Comparison of ENCODE assay signal across 21 cellular contexts in genomic region chr9:135254176-135255032, GRCh38.
A peak's percentile ranks its signal among the peaks of the same experiment; 100 is the strongest.
DNase-seq lines count a peak whose midpoint lies in the region; ATAC-seq, FAIRE-seq and TF ChIP-seq lines count a peak whose summit lies in the region.
"Had no signal": no experiment of that assay in that cellular context is flagged by ENCODE, and none has a peak within 500 bp of the region (broad histone marks: within the 10 kb centered on the region; RNA-seq: fewer than 3 reads in every experiment).

No MANE protein-coding gene starts in this region.

- no peaks in the 10 kb centered on the region for H3K36me3 ChIP-seq in heart right ventricle
- H3K36me3 ChIP-seq in neuronal stem cell (replicated peaks in 1 of 2; ENCODE audit: control insufficient read depth in 2 of 2, insufficient read depth in 2 of 2, low read length in 2 of 2): no peaks in the 10 kb centered on the region

- no peak for TF ChIP-seq CTCF in heart right ventricle (IDR thresholded peaks at IDR 0.05)
- no peak for TF ChIP-seq CTCF in chondrocyte (IDR thresholded peaks at IDR 0.05)
- TF ChIP-seq CTCF in H9 (conservative IDR thresholded peaks at IDR 0.05): no peak

- H3K56ac ChIP-seq in H9 (ENCODE audit: insufficient read length, low read depth, low read length): no peak overlapping the region

- H3K18ac ChIP-seq in neuronal stem cell (ENCODE audit: low read length) (peak overlapping the region; percentile 92), H9 (ENCODE audit: insufficient read length, low read depth, low read length) (no peak overlapping the region)

- ATAC-seq in Right ventricle myocardium superior (ENCODE audit: poor library complexity) (no peak), heart right ventricle (no peak), HG03457 (IDR thresholded peaks at IDR 0.05; ENCODE audit: unreplicated experiment) (no peak)
- ATAC-seq in stimulated activated memory B cell treated with anti-CD40 and anti-IgM and Interleukin-4, amounts not matched to agents 10 μg/mL and 1 μg/mL and 100 μg/mL, for 72 hours: peak; percentile 10
- ATAC-seq: Panc1 had no signal

- no peak overlapping the region for H4K5ac ChIP-seq in H9 (ENCODE audit: insufficient read length, low read depth, low read length)

- H2BK15ac ChIP-seq in neuronal stem cell (ENCODE audit: low read length) (peak overlapping the region; percentile 64), H9 (ENCODE audit: low read depth, low read length) (no peak overlapping the region)

- H3K36me3 Mint-ChIP-seq in chondrocyte (ENCODE audit: low read depth) (no peaks in the 10 kb centered on the region), H9 (ENCODE audit: insufficient read depth in 1 of 3, low read depth in 3 of 3) (no peaks in the 10 kb centered on the region)
- H3K36me3 Mint-ChIP-seq in stimulated activated memory B cell treated with anti-CD40 and anti-IgM and Interleukin-4, amounts not matched to agents 10 μg/mL and 1 μg/mL and 100 μg/mL, for 72 hours: no peaks in the 10 kb centered on the region

- H3K4me3 ChIP-seq in heart right ventricle (no peak overlapping the region), neuronal stem cell (ENCODE audit: low read length in 2 of 2) (no peak overlapping the region)

- H3K23me2 ChIP-seq in H9 (ENCODE audit: insufficient read length, low read depth, low read length, poor library complexity, severe bottlenecking): no peaks in the 10 kb centered on the region

- peak; percentile 24 for DNase-seq in Right ventricle myocardium superior
- DNase-seq in heart right ventricle: no peak
- DNase-seq in chondrocyte (ENCODE audit: low spot score): peak; percentile 79
- no peak for DNase-seq in neuronal stem cell (ENCODE audit: low spot score)
- no peak for DNase-seq in GM19239 (ENCODE audit: insufficient read length, low spot score)
- no peak for DNase-seq in H9
- DNase-seq: 8988T, AML-193, GDM1, IMR-90, NCI-H1092 treated with DMSO at 0.1 percent for 48 hours, NCI-H1436 treated with DMSO at 0.1 percent for 48 hours, NCI-H1930, NCI-H510A had no signal

- intact Hi-C loops in Right ventricle myocardium superior (cut with DNase I) (no loop called here), heart right ventricle (cut with DNase I) (no loop called here)

- peak overlapping the region; percentile 82 for H2AK5ac ChIP-seq in neuronal stem cell (ENCODE audit: low read depth, low read length)
- H2AK5ac ChIP-seq in H9 (ENCODE audit: insufficient read length, low read length): no peak overlapping the region

- peak overlapping the region; percentile 28 for H2BK120ac ChIP-seq in neuronal stem cell (ENCODE audit: low read depth, low read length)
- no peak overlapping the region for H2BK120ac ChIP-seq in H9 (ENCODE audit: low read depth, low read length, poor library complexity, severe bottlenecking)

- H3K4me3 Mint-ChIP-seq in chondrocyte (ENCODE audit: unreplicated experiment) (no peak overlapping the region), H9 (no peak overlapping the region)
- no peak overlapping the region for H3K4me3 Mint-ChIP-seq in stimulated activated memory B cell treated with anti-CD40 and anti-IgM and Interleukin-4, amounts not matched to agents 10 μg/mL and 1 μg/mL and 100 μg/mL, for 72 hours

- peak overlapping the region; percentile 94 for H3K14ac ChIP-seq in neuronal stem cell (ENCODE audit: low read length)
- no peak overlapping the region; the same call in 1 of the 2 replicates for H3K14ac ChIP-seq in H9 (ENCODE audit: insufficient read depth, low read length)

- H3K9ac ChIP-seq in neuronal stem cell (ENCODE audit: low read depth, low read length, poor library complexity): peak overlapping the region; percentile 50
- H3K9ac ChIP-seq in H9 (ENCODE audit: extremely low read depth, insufficient read length, low read length): no peak overlapping the region
- H3K9ac ChIP-seq: KMS-11 had no signal

- H3K27ac ChIP-seq in heart right ventricle: no peak overlapping the region
- no peak overlapping the region for H3K27ac ChIP-seq in neuronal stem cell (replicated peaks; ENCODE audit: low read length)
- no peak overlapping the region for H3K27ac ChIP-seq in H9 (ENCODE audit: insufficient read length, low read depth, low read length)
- H3K27ac ChIP-seq: C4-2B, KMS-11 had no signal

- H2BK5ac ChIP-seq in neuronal stem cell (ENCODE audit: low read length) (peak overlapping the region; percentile 90), H9 (ENCODE audit: insufficient read length, low read length) (no peak overlapping the region)

- no peak overlapping the region for H3K27ac Mint-ChIP-seq in chondrocyte (ENCODE audit: unreplicated experiment)
- no peak overlapping the region for H3K27ac Mint-ChIP-seq in stimulated activated memory B cell treated with anti-CD40 and anti-IgM and Interleukin-4, amounts not matched to agents 10 μg/mL and 1 μg/mL and 100 μg/mL, for 72 hours
- H3K27ac Mint-ChIP-seq in H9: no peak overlapping the region

- H3K79me1 ChIP-seq in neuronal stem cell (ENCODE audit: low read depth, low read length) (no peaks in the 10 kb centered on the region), H9 (ENCODE audit: insufficient read depth, low read depth, low read length, poor library complexity, severe bottlenecking) (no peaks in the 10 kb centered on the region)

- FAIRE-seq in GM19239 (lab: Jason Lieb, UNC): no peak
- FAIRE-seq: GM18507, HTR-8/SVneo had no signal

- H3K27me3 Mint-ChIP-seq in chondrocyte (ENCODE audit: low read depth) (peaks cover 11% of the 10 kb centered on the region), H9 (ENCODE audit: low read depth) (peaks cover 8% of the 10 kb centered on the region)
- peaks cover 25% of the 10 kb centered on the region for H3K27me3 Mint-ChIP-seq in stimulated activated memory B cell treated with anti-CD40 and anti-IgM and Interleukin-4, amounts not matched to agents 10 μg/mL and 1 μg/mL and 100 μg/mL, for 72 hours

- H3K9me3 ChIP-seq in heart right ventricle: no peaks in the 10 kb centered on the region
- H3K9me3 ChIP-seq in neuronal stem cell (replicated peaks in 1 of 2; ENCODE audit: control insufficient read depth in 2 of 2, insufficient read depth in 1 of 2, low read depth in 1 of 2, low read length in 2 of 2): peaks cover 0 to 4% of the 10 kb centered on the region in 2 donors
- H3K9me3 ChIP-seq in H9 (ENCODE audit: control insufficient read depth, low read depth, low read length): no peaks in the 10 kb centered on the region

- no peaks in the 10 kb centered on the region for H3K9me3 Mint-ChIP-seq in chondrocyte (ENCODE audit: low read depth)
- H3K9me3 Mint-ChIP-seq in stimulated activated memory B cell treated with anti-CD40 and anti-IgM and Interleukin-4, amounts not matched to agents 10 μg/mL and 1 μg/mL and 100 μg/mL, for 72 hours: no peaks in the 10 kb centered on the region
- no peaks in the 10 kb centered on the region; a peak in 1 of 5 replicates for H3K9me3 Mint-ChIP-seq in H9

- H2BK12ac ChIP-seq in neuronal stem cell (ENCODE audit: low read length) (peak overlapping the region; percentile 14), H9 (ENCODE audit: insufficient read length, low read depth, low read length) (no peak overlapping the region)

- no peaks in the 10 kb centered on the region for H4K20me1 ChIP-seq in H9 (ENCODE audit: control insufficient read depth, insufficient read depth, insufficient read length)

- H3K79me2 ChIP-seq in H9 (ENCODE audit: insufficient read depth, low read length): no peaks in the 10 kb centered on the region

- H4K91ac ChIP-seq in neuronal stem cell (ENCODE audit: low read depth, low read length, poor library complexity) (peak overlapping the region; percentile 53), H9 (ENCODE audit: insufficient read length, low read depth, low read length) (no peak overlapping the region)

- H3K4ac ChIP-seq in neuronal stem cell (ENCODE audit: low read length) (peak overlapping the region; percentile 84), H9 (ENCODE audit: low read depth, low read length) (no peak overlapping the region)

- peaks cover 0 to 10% (median 0%) of the 10 kb centered on the region in 9 donors for H3K4me1 ChIP-seq in heart right ventricle
- H3K4me1 ChIP-seq in neuronal stem cell (ENCODE audit: control insufficient read depth in 2 of 2, insufficient read depth in 1 of 2, low read depth in 1 of 2, low read length in 2 of 2): peaks cover 0 to 22% of the 10 kb centered on the region in 2 donors
- H3K4me1 ChIP-seq in H9 (ENCODE audit: insufficient read depth, low read length): no peaks in the 10 kb centered on the region; the same call in 1 of the 2 replicates

- H4K8ac ChIP-seq in neuronal stem cell (ENCODE audit: low read depth, low read length): no peak overlapping the region
- no peak overlapping the region for H4K8ac ChIP-seq in H9 (replicated peaks; ENCODE audit: insufficient read length, low read depth, low read length)

- H2BK20ac ChIP-seq in H9 (ENCODE audit: low read depth, low read length, poor library complexity, severe bottlenecking): no peak overlapping the region

- H3K4me1 Mint-ChIP-seq in chondrocyte (ENCODE audit: low read depth): peaks cover 4% of the 10 kb centered on the region
- peaks cover 5% of the 10 kb centered on the region for H3K4me1 Mint-ChIP-seq in stimulated activated memory B cell treated with anti-CD40 and anti-IgM and Interleukin-4, amounts not matched to agents 10 μg/mL and 1 μg/mL and 100 μg/mL, for 72 hours
- H3K4me1 Mint-ChIP-seq in H9: peaks cover 12 to 29% of the 10 kb centered on the region in 2 experiments

- H3K4me2 ChIP-seq in neuronal stem cell (ENCODE audit: insufficient read depth, low read length, poor library complexity, severe bottlenecking) (no peak overlapping the region), H9 (ENCODE audit: insufficient read depth, insufficient read length, low read length) (no peak overlapping the region)
- H3K4me2 ChIP-seq: KMS-11 had no signal

- no peak overlapping the region for H2AFZ ChIP-seq in neuronal stem cell (ENCODE audit: low read length)
- no peak overlapping the region for H2AFZ ChIP-seq in H9 (ENCODE audit: low read length)

- WGBS in heart right ventricle, 2 donors: 87 to 88% methylated on average over 25 of the region's 25 CpGs
- WGBS in neuronal stem cell (ENCODE audit: extremely low coverage in 2 of 2, insufficient read length in 2 of 2, insufficient replicate concordance in 1 of 2), 2 donors: no CpG with 5 or more reads among the region's 25 CpGs
- WGBS in H9 (ENCODE audit: extremely low coverage, insufficient read length, low lambda C conversion rate): no CpG with 5 or more reads among the region's 25 CpGs

- H3K27me3 ChIP-seq in heart right ventricle (peaks cover 0 to 57% (median 26%) of the 10 kb centered on the region in 7 donors), neuronal stem cell (ENCODE audit: control insufficient read depth in 3 of 3, insufficient read depth in 3 of 3, low read depth in 1 of 3, low read length in 3 of 3) (peaks cover 0 to 25% (median 3%) of the 10 kb centered on the region in 3 experiments), H9 (ENCODE audit: insufficient read depth, low read length) (no peaks in the 10 kb centered on the region)

- no peak overlapping the region for H3T11ph ChIP-seq in H9 (ENCODE audit: low read length)

- H3K23ac ChIP-seq in neuronal stem cell (ENCODE audit: low read depth, low read length, poor library complexity) (peak overlapping the region; percentile 92), H9 (ENCODE audit: insufficient read length, low read depth, low read length) (no peak overlapping the region)

Comparison
In these comparisons a context has a peak if more than half of its experiments do, and no peak if none do; other contexts are left out.
1. DNase-seq: peak in Right ventricle myocardium superior (single experiment) and chondrocyte (single experiment); none in heart right ventricle (0 of 2), neuronal stem cell (single experiment), GM19239 (single experiment) and H9 (single experiment).